13 cellular contexts compared by ENCODE assay signal in genomic region chr11:60477035-60477445, GRCh38. TPM values are rescaled to one million over a fixed set of nuclear protein-coding genes. Genes with fewer than 3 reads are reported as not detected.
A peak's percentile ranks its signal among the peaks of the same experiment; 100 is the strongest.
DNase-seq lines count a peak whose midpoint lies in the region; ATAC-seq and TF ChIP-seq lines count a peak whose summit lies in the region.
"Had no signal": no experiment of that assay in that cellular context is flagged by ENCODE, and none has a peak within 500 bp of the region (broad histone marks: within the 10 kb centered on the region; RNA-seq: fewer than 3 reads in every experiment).

No MANE protein-coding gene starts in this region.

- DNase-seq in CD8-positive, alpha-beta T cell, result no peak
- DNase-seq in T-helper 17 cell (no peak), brain microvascular endothelial cell (no peak), DMS 273 (lab: John Stamatoyannopoulos, UW; ENCODE audit: unreplicated experiment) (no peak), hepatocyte (ENCODE audit: low spot score) (no peak)
- DNase-seq in activated CD8-positive, alpha-beta memory T cell treated with anti-CD3 and anti-CD28 coated beads for 24 hours, result no peak
- DNase-seq: HFFc6, NCI-H1105 treated with DMSO at 0.1 percent for 48 hours had no signal

- H3K36me3 ChIP-seq in CD8-positive, alpha-beta T cell (ENCODE audit: insufficient read depth, low read length), result no peaks in the 10 kb centered on the region
- H3K36me3 ChIP-seq in brain microvascular endothelial cell (replicated peaks) (no peaks in the 10 kb centered on the region), hepatocyte (replicated peaks; ENCODE audit: insufficient read depth, low read depth) (no peaks in the 10 kb centered on the region)

- H3K79me2 ChIP-seq in hepatocyte, result no peaks in the 10 kb centered on the region

- H3K27ac Mint-ChIP-seq in CD8-positive, alpha-beta T cell, result no peak overlapping the region
- no peak overlapping the region for H3K27ac Mint-ChIP-seq in T-helper 17 cell
- H3K27ac Mint-ChIP-seq: HFFc6 had no signal

- H3K36me3 Mint-ChIP-seq in CD8-positive, alpha-beta T cell, result no peaks in the 10 kb centered on the region
- no peaks in the 10 kb centered on the region for H3K36me3 Mint-ChIP-seq in T-helper 17 cell (ENCODE audit: low read depth)

- no peaks in the 10 kb centered on the region for H3K4me1 Mint-ChIP-seq in CD8-positive, alpha-beta T cell (ENCODE audit: low read depth)
- peaks cover 2% of the 10 kb centered on the region for H3K4me1 Mint-ChIP-seq in T-helper 17 cell

- no peak overlapping the region for H3K4me3 Mint-ChIP-seq in CD8-positive, alpha-beta T cell
- H3K4me3 Mint-ChIP-seq in T-helper 17 cell, result no peak overlapping the region
- H3K4me3 Mint-ChIP-seq: HFFc6 had no signal

- in situ Hi-C loops in brain microvascular endothelial cell (cut with HindIII; ENCODE audit: low pct_ligation_motif_present, low sequenced_read_pairs), result no loop called here

- no peaks in the 10 kb centered on the region for H3K9me3 ChIP-seq in CD8-positive, alpha-beta T cell (ENCODE audit: low read length)
- H3K9me3 ChIP-seq in T-helper 17 cell (ENCODE audit: control insufficient read depth, low read length, poor library complexity, severe bottlenecking) (no peaks in the 10 kb centered on the region), hepatocyte (ENCODE audit: low read depth) (no peaks in the 10 kb centered on the region)

- H4K20me1 ChIP-seq in hepatocyte (ENCODE audit: insufficient read depth, poor library complexity, severe bottlenecking), result no peaks in the 10 kb centered on the region

- no peak overlapping the region for H3K27ac ChIP-seq in CD8-positive, alpha-beta T cell (ENCODE audit: low read depth, low read length)
- no peak overlapping the region for H3K27ac ChIP-seq in brain microvascular endothelial cell
- no peak overlapping the region for H3K27ac ChIP-seq in hepatocyte

- H3K4me1 ChIP-seq in CD8-positive, alpha-beta T cell (ENCODE audit: insufficient read depth, low read length), result no peaks in the 10 kb centered on the region
- no peaks in the 10 kb centered on the region for H3K4me1 ChIP-seq in hepatocyte (ENCODE audit: insufficient read depth)

- TF ChIP-seq CTCF in CD8-positive, alpha-beta T cell (IDR thresholded peaks at IDR 0.05), result no peak
- TF ChIP-seq CTCF in brain microvascular endothelial cell (IDR thresholded peaks at IDR 0.05; ENCODE audit: low read depth, low read length, missing control alignments) (no peak), hepatocyte (IDR thresholded peaks at IDR 0.05; ENCODE audit: poor library complexity) (no peak)

- H3K9me2 ChIP-seq in hepatocyte (replicated peaks; ENCODE audit: insufficient read depth), result no peaks in the 10 kb centered on the region

- ATAC-seq in CD8-positive, alpha-beta T cell, result peak; percentile 23
- ATAC-seq in GM21381 (IDR thresholded peaks at IDR 0.05; ENCODE audit: unreplicated experiment), result peak; percentile 47
- ATAC-seq in HG03342 (IDR thresholded peaks at IDR 0.05; ENCODE audit: unreplicated experiment), result peak; percentile 74
- ATAC-seq in T-helper 17 cell, result peak; percentile 59

- H3K27me3 ChIP-seq in CD8-positive, alpha-beta T cell (ENCODE audit: insufficient read depth, low read length), result no peaks in the 10 kb centered on the region
- H3K27me3 ChIP-seq in brain microvascular endothelial cell (replicated peaks) (no peaks in the 10 kb centered on the region), hepatocyte (no peaks in the 10 kb centered on the region)

- no peak overlapping the region for H2AFZ ChIP-seq in hepatocyte

- H3K4me3 ChIP-seq in CD8-positive, alpha-beta T cell (ENCODE audit: low read depth, low read length), result no peak overlapping the region
- H3K4me3 ChIP-seq in brain microvascular endothelial cell (ENCODE audit: low read depth, low read length) (no peak overlapping the region), hepatocyte (no peak overlapping the region)

- H3K4me2 ChIP-seq in hepatocyte, result no peak overlapping the region

- 87% methylated on average over 6 of the region's 6 CpGs for WGBS in hepatocyte (ENCODE audit: low lambda C conversion rate, missing lambda C conversion rate)

- POLR2A ChIA-PET in CD8-positive, alpha-beta T cell (lab: Charles Lee), result interaction anchor here (0.7 kb wide), 1 partner anchor 74 kb away, joined by 3 read pairs; no protein-coding TSS in a partner anchor

- CTCF ChIA-PET in CD8-positive, alpha-beta T cell (lab: Charles Lee), result no interaction called here

- peaks cover 3% of the 10 kb centered on the region for H3K9me3 Mint-ChIP-seq in CD8-positive, alpha-beta T cell

- intact Hi-C loops in CD8-positive, alpha-beta T cell (cut with DNase I, micrococcal nuclease), result no loop called here

- H3K27me3 Mint-ChIP-seq in CD8-positive, alpha-beta T cell (ENCODE audit: low read depth), result no peaks in the 10 kb centered on the region
- H3K27me3 Mint-ChIP-seq in T-helper 17 cell, result no peaks in the 10 kb centered on the region

RNA-seq across cellular contexts. Expression of gene MS4A12, which starts 15.5 kb away (rescaled TPM):
- not detected for total RNA-seq in CD8-positive, alpha-beta T cell
- total RNA-seq in T-helper 17 cell (not detected), hepatocyte (not detected in 2 replicates)
- polyA plus RNA-seq in hepatocyte, result not detected in 2 replicates
- total RNA-seq: Daoy, lung microvascular endothelial cell, osteoblast had no signal

RNA-seq across cellular contexts. Expression of gene MS4A1, which starts 21.4 kb away (rescaled TPM):
- 10 to 100 TPM; 12.3 to 13.2 TPM for total RNA-seq in CD8-positive, alpha-beta T cell
- total RNA-seq in T-helper 17 cell, result 10 to 100 TPM in 1 of 2 donors, under 1 TPM in 1; 0.50 to 27.9 TPM
- not detected in 2 replicates for total RNA-seq in hepatocyte
- not detected in 2 replicates for polyA plus RNA-seq in hepatocyte
- total RNA-seq: Daoy, HFFc6, lung microvascular endothelial cell, osteoblast had no signal

RNA-seq across cellular contexts. Expression of gene MS4A13, which starts 38.2 kb away (rescaled TPM):
- not detected for total RNA-seq in CD8-positive, alpha-beta T cell
- total RNA-seq in T-helper 17 cell (not detected), hepatocyte (not detected in 2 replicates)
- not detected in 2 replicates for polyA plus RNA-seq in hepatocyte
- total RNA-seq: HFFc6, lung microvascular endothelial cell, osteoblast had no signal

RNA-seq across cellular contexts. Expression of gene MS4A5, which starts 47.7 kb away (rescaled TPM):
- total RNA-seq in CD8-positive, alpha-beta T cell, result not detected
- not detected for total RNA-seq in T-helper 17 cell
- total RNA-seq in hepatocyte, result not detected in 2 replicates
- polyA plus RNA-seq in hepatocyte, result not detected in 2 replicates
- total RNA-seq: Daoy, HFFc6, lung microvascular endothelial cell, osteoblast had no signal

Comparison
In these comparisons a context has a peak if more than half of its experiments do, and no peak if none do; other contexts are left out.
1. ATAC-seq: peak in every context shown above with its lines; median percentile 74 in HG03342; 59 in T-helper 17 cell; 47 in GM21381; 23 in CD8-positive, alpha-beta T cell.